Comparison of ENCODE assay signal across 24 cellular contexts in the genomic region with DNA sequence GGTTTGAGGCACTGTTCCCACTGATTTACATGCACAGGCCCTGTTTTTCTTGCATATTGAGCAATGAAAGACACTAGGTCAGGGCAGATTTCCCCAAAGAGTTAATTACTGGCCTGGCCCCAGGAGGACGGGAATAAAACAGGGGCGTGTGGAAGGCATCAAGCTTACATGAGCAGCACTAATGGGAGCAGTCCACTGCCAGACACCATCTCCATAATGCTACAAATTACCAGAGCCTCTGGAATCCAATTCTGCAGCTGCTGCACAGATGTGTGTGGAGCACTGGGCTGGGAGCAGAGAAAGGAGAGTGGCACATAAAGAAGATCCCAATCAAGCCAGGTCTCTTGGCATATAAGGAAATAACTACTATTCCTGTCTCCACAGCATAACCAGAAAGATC.
"Had no signal": no experiment of that assay in that cellular context is flagged by ENCODE, and none has a peak within 500 bp of the region (broad histone marks: within the 10 kb centered on the region; RNA-seq: fewer than 3 reads in every experiment).

No MANE protein-coding gene starts in this region.

- DNase-seq: dermis blood vessel endothelial cell; effector memory CD4-positive, alpha-beta T cell; head of caudate nucleus; mesenchymal stem cell; mucosa of descending colon; naive B cell; pancreas; retina; right lobe of liver; stimulated activated CD4-positive, alpha-beta T cell treated with anti-CD3 and anti-CD28 coated beads, Interleukin-12 subunit alpha, Interleukin-12 subunit beta, amount 100 ng/mL, for 4 hours; stimulated activated CD4-positive, alpha-beta T cell treated with anti-CD3 and anti-CD28 coated beads, Interleukin-1b, Interleukin-23, amount 100 ng/mL, for 48 hours; stimulated activated CD4-positive, alpha-beta T cell treated with anti-CD3 and anti-CD28 coated beads, Interleukin-4, amount 100 ng/mL, for 1 hour; stimulated activated CD8-positive, alpha-beta memory T cell treated with anti-CD3 and anti-CD28 coated beads, Interleukin-4, amount 100 ng/mL, for 48 hours; stimulated activated naive CD4-positive, alpha-beta T cell; stimulated activated naive CD8-positive, alpha-beta T cell treated with anti-CD3 and anti-CD28 coated beads, Interleukin-15, amount 100 ng/mL, for 72 hours; transverse colon; upper lobe of right lung; uterus had no signal

- H3K9me3 ChIP-seq: mucosa of descending colon, neutrophil, pancreas, right lobe of liver, suprapubic skin, transverse colon, upper lobe of right lung, uterus had no signal

- H3K4me1 ChIP-seq: esophagus muscularis mucosa, pancreas, right lobe of liver, suprapubic skin, transverse colon, upper lobe of right lung, uterus had no signal

- H3K27me3 ChIP-seq: esophagus muscularis mucosa, neutrophil, pancreas, right lobe of liver, suprapubic skin, transverse colon, upper lobe of right lung, uterus had no signal

- H3K4me3 ChIP-seq: coronary artery, esophagus muscularis mucosa, mucosa of descending colon, pancreas, right lobe of liver, smooth muscle cell, suprapubic skin, transverse colon, upper lobe of right lung, uterus had no signal

- ATAC-seq: mucosa of descending colon; natural killer cell treated with Interleukin-12 subunit alpha and Interleukin-12 subunit beta and Interleukin-15 and Interleukin-18, amount 100 ng/mL, for 72 hours; pancreas; right lobe of liver; stimulated activated naive CD8-positive, alpha-beta T cell treated with anti-CD3 and anti-CD28 coated beads, Interleukin-15, amount 100 ng/mL, for 72 hours; upper lobe of right lung had no signal

- H3K36me3 ChIP-seq: esophagus muscularis mucosa, neutrophil, pancreas, right lobe of liver, suprapubic skin, transverse colon, upper lobe of right lung, uterus had no signal
